ENCODE assay signal across 1 cellular context in the genomic region with DNA sequence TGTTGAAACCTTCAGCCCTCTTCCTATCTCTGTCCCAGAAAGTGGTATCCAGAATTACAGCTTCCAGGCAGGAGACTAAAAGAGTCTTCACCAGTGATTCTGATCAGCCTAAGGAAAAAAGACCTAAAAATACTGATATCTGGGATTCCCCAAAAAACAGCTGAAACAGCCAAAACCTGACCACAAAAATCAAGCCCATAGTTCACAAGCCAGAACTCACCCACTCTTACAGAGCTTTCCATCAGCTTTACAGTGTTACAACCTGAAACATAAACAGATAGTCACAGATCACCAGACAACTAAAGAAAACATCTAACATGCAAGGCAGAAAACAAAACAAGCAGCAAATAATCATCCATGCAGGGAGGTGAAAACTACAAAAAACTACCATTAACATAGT.
TF ChIP-seq lines count a peak whose summit lies in the region.

No MANE protein-coding gene starts in this region.

TF ChIP-seq in GM23338, 12 proteins besides CTCF, POLR2A, EP300 and RAD21 (continued from another document):
- TF ChIP-seq, protein P1, sequence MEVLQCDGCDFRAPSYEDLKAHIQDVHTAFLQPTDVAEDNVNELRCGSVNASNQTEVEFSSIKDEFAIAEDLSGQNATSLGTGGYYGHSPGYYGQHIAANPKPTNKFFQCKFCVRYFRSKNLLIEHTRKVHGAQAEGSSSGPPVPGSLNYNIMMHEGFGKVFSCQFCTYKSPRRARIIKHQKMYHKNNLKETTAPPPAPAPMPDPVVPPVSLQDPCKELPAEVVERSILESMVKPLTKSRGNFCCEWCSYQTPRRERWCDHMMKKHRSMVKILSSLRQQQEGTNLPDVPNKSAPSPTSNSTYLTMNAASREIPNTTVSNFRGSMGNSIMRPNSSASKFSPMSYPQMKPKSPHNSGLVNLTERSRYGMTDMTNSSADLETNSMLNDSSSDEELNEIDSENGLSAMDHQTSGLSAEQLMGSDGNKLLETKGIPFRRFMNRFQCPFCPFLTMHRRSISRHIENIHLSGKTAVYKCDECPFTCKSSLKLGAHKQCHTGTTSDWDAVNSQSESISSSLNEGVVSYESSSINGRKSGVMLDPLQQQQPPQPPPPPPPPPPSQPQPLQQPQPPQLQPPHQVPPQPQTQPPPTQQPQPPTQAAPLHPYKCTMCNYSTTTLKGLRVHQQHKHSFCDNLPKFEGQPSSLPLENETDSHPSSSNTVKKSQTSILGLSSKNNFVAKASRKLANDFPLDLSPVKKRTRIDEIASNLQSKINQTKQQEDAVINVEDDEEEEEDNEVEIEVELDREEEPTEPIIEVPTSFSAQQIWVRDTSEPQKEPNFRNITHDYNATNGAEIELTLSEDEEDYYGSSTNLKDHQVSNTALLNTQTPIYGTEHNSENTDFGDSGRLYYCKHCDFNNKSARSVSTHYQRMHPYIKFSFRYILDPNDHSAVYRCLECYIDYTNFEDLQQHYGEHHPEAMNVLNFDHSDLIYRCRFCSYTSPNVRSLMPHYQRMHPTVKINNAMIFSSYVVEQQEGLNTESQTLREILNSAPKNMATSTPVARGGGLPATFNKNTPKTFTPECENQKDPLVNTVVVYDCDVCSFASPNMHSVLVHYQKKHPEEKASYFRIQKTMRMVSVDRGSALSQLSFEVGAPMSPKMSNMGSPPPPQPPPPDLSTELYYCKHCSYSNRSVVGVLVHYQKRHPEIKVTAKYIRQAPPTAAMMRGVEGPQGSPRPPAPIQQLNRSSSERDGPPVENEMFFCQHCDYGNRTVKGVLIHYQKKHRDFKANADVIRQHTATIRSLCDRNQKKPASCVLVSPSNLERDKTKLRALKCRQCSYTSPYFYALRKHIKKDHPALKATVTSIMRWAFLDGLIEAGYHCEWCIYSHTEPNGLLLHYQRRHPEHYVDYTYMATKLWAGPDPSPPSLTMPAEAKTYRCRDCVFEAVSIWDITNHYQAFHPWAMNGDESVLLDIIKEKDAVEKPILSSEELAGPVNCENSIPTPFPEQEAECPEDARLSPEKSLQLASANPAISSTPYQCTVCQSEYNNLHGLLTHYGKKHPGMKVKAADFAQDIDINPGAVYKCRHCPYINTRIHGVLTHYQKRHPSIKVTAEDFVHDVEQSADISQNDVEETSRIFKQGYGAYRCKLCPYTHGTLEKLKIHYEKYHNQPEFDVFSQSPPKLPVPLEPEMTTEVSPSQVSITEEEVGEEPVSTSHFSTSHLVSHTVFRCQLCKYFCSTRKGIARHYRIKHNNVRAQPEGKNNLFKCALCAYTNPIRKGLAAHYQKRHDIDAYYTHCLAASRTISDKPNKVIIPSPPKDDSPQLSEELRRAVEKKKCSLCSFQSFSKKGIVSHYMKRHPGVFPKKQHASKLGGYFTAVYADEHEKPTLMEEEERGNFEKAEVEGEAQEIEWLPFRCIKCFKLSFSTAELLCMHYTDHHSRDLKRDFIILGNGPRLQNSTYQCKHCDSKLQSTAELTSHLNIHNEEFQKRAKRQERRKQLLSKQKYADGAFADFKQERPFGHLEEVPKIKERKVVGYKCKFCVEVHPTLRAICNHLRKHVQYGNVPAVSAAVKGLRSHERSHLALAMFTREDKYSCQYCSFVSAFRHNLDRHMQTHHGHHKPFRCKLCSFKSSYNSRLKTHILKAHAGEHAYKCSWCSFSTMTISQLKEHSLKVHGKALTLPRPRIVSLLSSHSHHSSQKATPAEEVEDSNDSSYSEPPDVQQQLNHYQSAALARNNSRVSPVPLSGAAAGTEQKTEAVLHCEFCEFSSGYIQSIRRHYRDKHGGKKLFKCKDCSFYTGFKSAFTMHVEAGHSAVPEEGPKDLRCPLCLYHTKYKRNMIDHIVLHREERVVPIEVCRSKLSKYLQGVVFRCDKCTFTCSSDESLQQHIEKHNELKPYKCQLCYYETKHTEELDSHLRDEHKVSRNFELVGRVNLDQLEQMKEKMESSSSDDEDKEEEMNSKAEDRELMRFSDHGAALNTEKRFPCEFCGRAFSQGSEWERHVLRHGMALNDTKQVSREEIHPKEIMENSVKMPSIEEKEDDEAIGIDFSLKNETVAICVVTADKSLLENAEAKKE (CRISPR knock-in tag; IDR thresholded peaks at IDR 0.05): no peak
